Comparison of ENCODE assay signal across 1 cellular context in genomic region chr1:85465099-85465790, GRCh38.
A peak's percentile ranks its signal among the peaks of the same experiment; 100 is the strongest.
TF ChIP-seq lines count a peak whose summit lies in the region.

TSS of gene DDAH1 (minus strand) at chr1:85465159. CDS start at chr1:85465045, 114 bp downstream.

TF ChIP-seq in HepG2, 621 proteins besides CTCF, POLR2A, EP300 and RAD21 (continued from another document and continues in another):
- no peak for TF ChIP-seq ZHX2 (IDR thresholded peaks at IDR 0.05; ENCODE audit: low read depth)
- TF ChIP-seq ZHX2 (CRISPR knock-in tag; IDR thresholded peaks at IDR 0.05; ENCODE audit: borderline replicate concordance): 0 out of 2 replicates have a peak, but pooled peaks have one; percentile 71
- no peak for TF ChIP-seq IKZF1 (IDR thresholded peaks at IDR 0.05)
- TF ChIP-seq ZNF776 (CRISPR knock-in tag; IDR thresholded peaks at IDR 0.05): 0 out of 2 replicates have a peak, but pooled peaks have one; percentile 31
- 0 out of 2 replicates have a peak, but pooled peaks have one; percentile 38 for TF ChIP-seq MED1 (CRISPR knock-in tag; IDR thresholded peaks at IDR 0.05)
- no peak for TF ChIP-seq ZNF549 (CRISPR knock-in tag; IDR thresholded peaks at IDR 0.05)
- TF ChIP-seq HNRNPLL (IDR thresholded peaks at IDR 0.05; ENCODE audit: low read depth, low read length, poor library complexity, severe bottlenecking): peak; percentile 78
- 0 out of 2 replicates have a peak, but pooled peaks have one; percentile 16 for TF ChIP-seq ZNF138 (CRISPR knock-in tag; IDR thresholded peaks at IDR 0.05; ENCODE audit: low read depth)
- TF ChIP-seq ZNF256 (CRISPR knock-in tag; conservative IDR thresholded peaks at IDR 0.05): no peak
- TF ChIP-seq MTERF4 (CRISPR knock-in tag; IDR thresholded peaks at IDR 0.05): no peak; the same call in none of the 2 replicates
- peak; percentile 36; the same call in 1 of the 2 replicates for TF ChIP-seq ZNF709 (CRISPR knock-in tag; IDR thresholded peaks at IDR 0.05)
- no peak for TF ChIP-seq TOE1 (CRISPR knock-in tag; IDR thresholded peaks at IDR 0.05)
- TF ChIP-seq ZBTB25 (CRISPR knock-in tag; IDR thresholded peaks at IDR 0.05): peak; percentile 36; the same call in 1 of the 2 replicates
- peak; percentile 39; the same call in 1 of the 2 replicates for TF ChIP-seq SNAPC2 (CRISPR knock-in tag; IDR thresholded peaks at IDR 0.05)
- peak; percentile 49 for TF ChIP-seq POLR2G (IDR thresholded peaks at IDR 0.05; ENCODE audit: low read depth, low read length)
- TF ChIP-seq ZFY (CRISPR knock-in tag; IDR thresholded peaks at IDR 0.05): 0 out of 2 replicates have a peak, but pooled peaks have one; percentile 37
- peak; percentile 80 for TF ChIP-seq ZBTB14 (CRISPR knock-in tag; IDR thresholded peaks at IDR 0.05)
- 0 out of 2 replicates have a peak, but pooled peaks have one; percentile 59 for TF ChIP-seq SNAI1 (CRISPR knock-in tag; IDR thresholded peaks at IDR 0.05; ENCODE audit: borderline replicate concordance)
- TF ChIP-seq ZZZ3 (CRISPR knock-in tag; IDR thresholded peaks at IDR 0.05; ENCODE audit: borderline replicate concordance): 0 out of 2 replicates have a peak, but pooled peaks have one; percentile 41
- TF ChIP-seq PREB (CRISPR knock-in tag; IDR thresholded peaks at IDR 0.05): no peak
- peak; percentile 88 for TF ChIP-seq ZNF687 (CRISPR knock-in tag; IDR thresholded peaks at IDR 0.05)
- no peak for TF ChIP-seq KDM5B (CRISPR knock-in tag; IDR thresholded peaks at IDR 0.05; ENCODE audit: borderline replicate concordance)
- TF ChIP-seq GLI4 (CRISPR knock-in tag; IDR thresholded peaks at IDR 0.05; ENCODE audit: borderline replicate concordance): no peak
- peak; percentile 1; the same call in 1 of the 2 replicates for TF ChIP-seq ZBTB38 (CRISPR knock-in tag; IDR thresholded peaks at IDR 0.05)
- no peak for TF ChIP-seq ARID4A (CRISPR knock-in tag; IDR thresholded peaks at IDR 0.05; ENCODE audit: borderline replicate concordance)
- peak; percentile 94 for TF ChIP-seq ZEB1 (IDR thresholded peaks at IDR 0.05; ENCODE audit: insufficient replicate concordance, low read depth)
- TF ChIP-seq SALL2 (CRISPR knock-in tag; IDR thresholded peaks at IDR 0.05): no peak
- TF ChIP-seq KLF6 (CRISPR knock-in tag; IDR thresholded peaks at IDR 0.05): no peak
- TF ChIP-seq, protein P1, sequence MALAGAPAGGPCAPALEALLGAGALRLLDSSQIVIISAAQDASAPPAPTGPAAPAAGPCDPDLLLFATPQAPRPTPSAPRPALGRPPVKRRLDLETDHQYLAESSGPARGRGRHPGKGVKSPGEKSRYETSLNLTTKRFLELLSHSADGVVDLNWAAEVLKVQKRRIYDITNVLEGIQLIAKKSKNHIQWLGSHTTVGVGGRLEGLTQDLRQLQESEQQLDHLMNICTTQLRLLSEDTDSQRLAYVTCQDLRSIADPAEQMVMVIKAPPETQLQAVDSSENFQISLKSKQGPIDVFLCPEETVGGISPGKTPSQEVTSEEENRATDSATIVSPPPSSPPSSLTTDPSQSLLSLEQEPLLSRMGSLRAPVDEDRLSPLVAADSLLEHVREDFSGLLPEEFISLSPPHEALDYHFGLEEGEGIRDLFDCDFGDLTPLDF (CRISPR knock-in tag; IDR thresholded peaks at IDR 0.05): 0 out of 2 replicates have a peak, but pooled peaks have one; percentile 56
- TF ChIP-seq YY1 (IDR thresholded peaks at IDR 0.05; ENCODE audit: insufficient read depth, insufficient replicate concordance, low read depth, low read length): peak; percentile 61
- TF ChIP-seq CHD2 (IDR thresholded peaks at IDR 0.05; ENCODE audit: low read depth, low read length): peak; percentile 91
- TF ChIP-seq YEATS4 (CRISPR knock-in tag; IDR thresholded peaks at IDR 0.05; ENCODE audit: borderline replicate concordance): peak; percentile 42
- TF ChIP-seq, protein P2, sequence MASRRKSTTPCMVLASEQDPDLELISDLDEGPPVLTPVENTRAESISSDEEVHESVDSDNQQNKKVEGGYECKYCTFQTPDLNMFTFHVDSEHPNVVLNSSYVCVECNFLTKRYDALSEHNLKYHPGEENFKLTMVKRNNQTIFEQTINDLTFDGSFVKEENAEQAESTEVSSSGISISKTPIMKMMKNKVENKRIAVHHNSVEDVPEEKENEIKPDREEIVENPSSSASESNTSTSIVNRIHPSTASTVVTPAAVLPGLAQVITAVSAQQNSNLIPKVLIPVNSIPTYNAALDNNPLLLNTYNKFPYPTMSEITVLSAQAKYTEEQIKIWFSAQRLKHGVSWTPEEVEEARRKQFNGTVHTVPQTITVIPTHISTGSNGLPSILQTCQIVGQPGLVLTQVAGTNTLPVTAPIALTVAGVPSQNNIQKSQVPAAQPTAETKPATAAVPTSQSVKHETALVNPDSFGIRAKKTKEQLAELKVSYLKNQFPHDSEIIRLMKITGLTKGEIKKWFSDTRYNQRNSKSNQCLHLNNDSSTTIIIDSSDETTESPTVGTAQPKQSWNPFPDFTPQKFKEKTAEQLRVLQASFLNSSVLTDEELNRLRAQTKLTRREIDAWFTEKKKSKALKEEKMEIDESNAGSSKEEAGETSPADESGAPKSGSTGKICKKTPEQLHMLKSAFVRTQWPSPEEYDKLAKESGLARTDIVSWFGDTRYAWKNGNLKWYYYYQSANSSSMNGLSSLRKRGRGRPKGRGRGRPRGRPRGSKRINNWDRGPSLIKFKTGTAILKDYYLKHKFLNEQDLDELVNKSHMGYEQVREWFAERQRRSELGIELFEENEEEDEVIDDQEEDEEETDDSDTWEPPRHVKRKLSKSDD (CRISPR knock-in tag; IDR thresholded peaks at IDR 0.05; ENCODE audit: low read depth): no peak
